ENCODE assay signal across 8 cellular contexts in genomic region chr12:107607464-107608392, GRCh38.
DNase-seq lines count a peak whose midpoint lies in the region; ATAC-seq and TF ChIP-seq lines count a peak whose summit lies in the region.

No MANE protein-coding gene starts in this region.

- H3K36me3 Mint-ChIP-seq in activated T-helper 2 cell treated with anti-CD3 and anti-CD28 coated beads, Interferon-gamma antibody, Interleukin-2, Interleukin-4, amounts not matched to agents 10 μg/mL and 5 μg/mL and 100 μg/mL, durations not matched to agents 14 hours and 24 hours and 36 hours (ENCODE audit: low read depth), result no peaks in the 10 kb centered on the region

- DNase-seq in MG63 (peak; percentile 53), RWPE2 (ENCODE audit: low spot score) (no peak), fibroblast of the conjunctiva (ENCODE audit: low read depth) (peak; percentile 60), neuronal stem cell (ENCODE audit: low spot score) (peak; percentile 82), stomach (peak; percentile 80)
- peak; percentile 62 for DNase-seq in activated T-helper 2 cell treated with anti-CD3 and anti-CD28 coated beads, Interferon-gamma antibody, Interleukin-2, Interleukin-4, amounts not matched to agents 10 μg/mL and 5 μg/mL and 100 μg/mL, durations not matched to agents 14 hours and 24 hours and 36 hours (ENCODE audit: low spot score)

- H4K8ac ChIP-seq in neuronal stem cell (ENCODE audit: low read depth, low read length), result no peak overlapping the region

- H3K9me3 Mint-ChIP-seq in activated T-helper 2 cell treated with anti-CD3 and anti-CD28 coated beads, Interferon-gamma antibody, Interleukin-2, Interleukin-4, amounts not matched to agents 10 μg/mL and 5 μg/mL and 100 μg/mL, durations not matched to agents 14 hours and 24 hours and 36 hours, result no peaks in the 10 kb centered on the region

- no peak for TF ChIP-seq EP300 in stomach (IDR thresholded peaks at IDR 0.05)

- ATAC-seq in RWPE2 (ENCODE audit: low read depth) (peak; percentile 84), HG03521 (IDR thresholded peaks at IDR 0.05; ENCODE audit: unreplicated experiment) (no peak)

- H2AFZ ChIP-seq in neuronal stem cell (ENCODE audit: low read length), result peak overlapping the region; percentile 30

- H3K18ac ChIP-seq in neuronal stem cell (ENCODE audit: low read length), result no peak overlapping the region

- intact Hi-C loops in activated T-helper 2 cell treated with anti-CD3 and anti-CD28 coated beads, Interferon-gamma antibody, Interleukin-2, Interleukin-4, amounts not matched to agents 10 μg/mL and 5 μg/mL and 100 μg/mL, durations not matched to agents 14 hours and 24 hours and 36 hours (cut with micrococcal nuclease), result loop anchor here (1.0 to 5.0 kb wide), 3 partner anchors 205 to 476 kb away; a partner anchor contains a TSS
- intact Hi-C loops in stomach (cut with DNase I; ENCODE audit: low total_unique reads), result loop anchor here (5.0 kb wide), 1 partner anchor 470 kb away; no protein-coding TSS in a partner anchor

- H2AK5ac ChIP-seq in neuronal stem cell (ENCODE audit: low read depth, low read length), result peak overlapping the region; percentile 39

- peak overlapping the region; percentile 13 for H3K4me2 ChIP-seq in neuronal stem cell (ENCODE audit: insufficient read depth, low read length, poor library complexity, severe bottlenecking)

- H3K27me3 Mint-ChIP-seq in activated T-helper 2 cell treated with anti-CD3 and anti-CD28 coated beads, Interferon-gamma antibody, Interleukin-2, Interleukin-4, amounts not matched to agents 10 μg/mL and 5 μg/mL and 100 μg/mL, durations not matched to agents 14 hours and 24 hours and 36 hours (ENCODE audit: low read depth), result no peaks in the 10 kb centered on the region

- H3K4me3 Mint-ChIP-seq in activated T-helper 2 cell treated with anti-CD3 and anti-CD28 coated beads, Interferon-gamma antibody, Interleukin-2, Interleukin-4, amounts not matched to agents 10 μg/mL and 5 μg/mL and 100 μg/mL, durations not matched to agents 14 hours and 24 hours and 36 hours (ENCODE audit: low read depth), result no peak overlapping the region

- WGBS in neuronal stem cell (ENCODE audit: extremely low coverage in 2 of 2, insufficient read length in 2 of 2, insufficient replicate concordance in 1 of 2), 2 donors, result no CpG with 5 or more reads among the region's 21 CpGs
- WGBS in stomach, 5 donors, result 31 to 37% (median 34%) methylated on average over 20 to 21 of the region's 21 CpGs

- H3K79me1 ChIP-seq in neuronal stem cell (ENCODE audit: low read depth, low read length), result no peaks in the 10 kb centered on the region

- no peak overlapping the region for H3K9ac ChIP-seq in neuronal stem cell (ENCODE audit: low read depth, low read length, poor library complexity)

- no peak overlapping the region for H3K27ac Mint-ChIP-seq in activated T-helper 2 cell treated with anti-CD3 and anti-CD28 coated beads, Interferon-gamma antibody, Interleukin-2, Interleukin-4, amounts not matched to agents 10 μg/mL and 5 μg/mL and 100 μg/mL, durations not matched to agents 14 hours and 24 hours and 36 hours

- H3K27ac ChIP-seq in RWPE2 (ENCODE audit: poor library complexity, severe bottlenecking), result no peak overlapping the region
- H3K27ac ChIP-seq in neuronal stem cell (replicated peaks; ENCODE audit: low read length), result no peak overlapping the region
- no peak overlapping the region for H3K27ac ChIP-seq in stomach

- H2BK120ac ChIP-seq in neuronal stem cell (ENCODE audit: low read depth, low read length), result no peak overlapping the region

- no peak overlapping the region for H2BK5ac ChIP-seq in neuronal stem cell (ENCODE audit: low read length)

- no peaks in the 10 kb centered on the region for H3K4me1 Mint-ChIP-seq in activated T-helper 2 cell treated with anti-CD3 and anti-CD28 coated beads, Interferon-gamma antibody, Interleukin-2, Interleukin-4, amounts not matched to agents 10 μg/mL and 5 μg/mL and 100 μg/mL, durations not matched to agents 14 hours and 24 hours and 36 hours (ENCODE audit: low read depth)

- H3K36me3 ChIP-seq in MG63, result no peaks in the 10 kb centered on the region
- 0 out of 2 replicates have a peak, but pooled peaks cover 3% of the 10 kb centered on the region for H3K36me3 ChIP-seq in RWPE2 (ENCODE audit: low read depth)
- no peaks in the 10 kb centered on the region for H3K36me3 ChIP-seq in neuronal stem cell (replicated peaks in 1 of 2; ENCODE audit: control insufficient read depth in 2 of 2, insufficient read depth in 2 of 2, low read length in 2 of 2)
- H3K36me3 ChIP-seq in stomach, result no peaks in the 10 kb centered on the region

- TF ChIP-seq POLR2A in stomach (IDR thresholded peaks at IDR 0.05), result no peak

- H3K14ac ChIP-seq in neuronal stem cell (ENCODE audit: low read length), result no peak overlapping the region

- no peak overlapping the region for H4K91ac ChIP-seq in neuronal stem cell (ENCODE audit: low read depth, low read length, poor library complexity)

- H3K4me1 ChIP-seq in RWPE2 (ENCODE audit: insufficient read depth, poor library complexity, severe bottlenecking), result no peaks in the 10 kb centered on the region
- peaks cover 4 to 8% of the 10 kb centered on the region in 2 donors for H3K4me1 ChIP-seq in neuronal stem cell (ENCODE audit: control insufficient read depth in 2 of 2, insufficient read depth in 1 of 2, low read depth in 1 of 2, low read length in 2 of 2)
- no peaks in the 10 kb centered on the region for H3K4me1 ChIP-seq in stomach

- H3K4ac ChIP-seq in neuronal stem cell (ENCODE audit: low read length), result no peak overlapping the region

- H3K9me3 ChIP-seq in MG63, result no peaks in the 10 kb centered on the region
- H3K9me3 ChIP-seq in RWPE2 (ENCODE audit: severe bottlenecking), result no peaks in the 10 kb centered on the region
- H3K9me3 ChIP-seq in neuronal stem cell (replicated peaks in 1 of 2; ENCODE audit: control insufficient read depth in 2 of 2, insufficient read depth in 1 of 2, low read depth in 1 of 2, low read length in 2 of 2), result no peaks in the 10 kb centered on the region
- H3K9me3 ChIP-seq in stomach, result no peaks in the 10 kb centered on the region

- no peak overlapping the region for H3K4me3 ChIP-seq in MG63
- H3K4me3 ChIP-seq in RWPE2 (ENCODE audit: severe bottlenecking), result no peak overlapping the region
- H3K4me3 ChIP-seq in neuronal stem cell (ENCODE audit: low read length in 2 of 2), result no peak overlapping the region
- H3K4me3 ChIP-seq in stomach, result no peak overlapping the region

- H3K27me3 ChIP-seq in MG63, result no peaks in the 10 kb centered on the region
- no peaks in the 10 kb centered on the region for H3K27me3 ChIP-seq in RWPE2 (ENCODE audit: insufficient read depth, poor library complexity, severe bottlenecking)
- no peaks in the 10 kb centered on the region for H3K27me3 ChIP-seq in neuronal stem cell (ENCODE audit: control insufficient read depth in 3 of 3, insufficient read depth in 3 of 3, low read depth in 1 of 3, low read length in 3 of 3)
- peaks cover 0 to 17% (median 0%) of the 10 kb centered on the region in 3 donors for H3K27me3 ChIP-seq in stomach

- H2BK12ac ChIP-seq in neuronal stem cell (ENCODE audit: low read length), result peak overlapping the region; percentile 75

- TF ChIP-seq CTCF in GM12874 (IDR thresholded peaks at IDR 0.05; ENCODE audit: insufficient read depth, low read depth, low read length) (peak; percentile 91), RWPE2 (IDR thresholded peaks at IDR 0.05; ENCODE audit: poor library complexity, severe bottlenecking) (peak; percentile 89), stomach (IDR thresholded peaks at IDR 0.05) (peak in 5 of 7 experiments; percentile 69 to 94 (median 77))

- no peak overlapping the region for H3K23ac ChIP-seq in neuronal stem cell (ENCODE audit: low read depth, low read length, poor library complexity)

- H2BK15ac ChIP-seq in neuronal stem cell (ENCODE audit: low read length), result peak overlapping the region; percentile 82
